1 cellular context compared by ENCODE assay signal in the genomic region with DNA sequence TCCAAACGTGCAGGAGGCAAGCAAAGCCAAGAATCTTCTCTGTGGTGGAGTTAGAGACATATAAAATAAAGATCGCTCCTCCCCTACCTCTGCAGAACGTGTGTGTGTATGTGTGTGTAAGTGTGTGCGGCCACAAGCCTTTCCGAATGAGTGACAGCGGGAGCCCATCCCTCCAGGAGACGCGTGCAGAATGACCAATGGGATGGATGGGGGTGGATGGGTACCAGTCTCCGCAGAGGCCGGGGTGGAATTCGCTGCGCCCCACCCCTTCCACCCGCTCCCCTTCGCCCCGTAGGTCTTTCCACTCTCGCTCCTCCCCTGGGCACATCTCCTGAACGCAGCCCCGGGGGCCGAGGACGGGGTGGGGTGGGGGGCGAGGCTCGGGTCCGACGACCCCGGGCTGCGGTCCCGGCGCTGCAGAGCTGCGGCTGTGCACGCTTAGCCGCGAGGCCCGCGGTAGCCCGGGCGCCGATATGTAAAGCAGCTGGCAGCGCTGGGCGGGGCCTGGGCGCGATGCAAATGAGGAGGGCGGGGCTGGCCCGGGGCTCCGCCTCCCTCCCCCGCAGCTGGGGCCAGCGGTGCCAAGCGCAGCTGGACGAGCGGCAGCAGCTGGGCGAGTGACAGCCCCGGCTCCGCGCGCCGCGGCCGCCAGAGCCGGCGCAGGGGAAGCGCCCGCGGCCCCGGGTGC.
A peak's percentile ranks its signal among the peaks of the same experiment; 100 is the strongest.
TF ChIP-seq lines count a peak whose summit lies in the region.

Gene PRKCB, plus strand, starts transcription at position 594 of the 688 bp plus-strand sequence.

TF ChIP-seq in HEK293, 187 proteins besides CTCF, POLR2A, EP300 and RAD21 (continued from another document):
- TF ChIP-seq, protein P1, sequence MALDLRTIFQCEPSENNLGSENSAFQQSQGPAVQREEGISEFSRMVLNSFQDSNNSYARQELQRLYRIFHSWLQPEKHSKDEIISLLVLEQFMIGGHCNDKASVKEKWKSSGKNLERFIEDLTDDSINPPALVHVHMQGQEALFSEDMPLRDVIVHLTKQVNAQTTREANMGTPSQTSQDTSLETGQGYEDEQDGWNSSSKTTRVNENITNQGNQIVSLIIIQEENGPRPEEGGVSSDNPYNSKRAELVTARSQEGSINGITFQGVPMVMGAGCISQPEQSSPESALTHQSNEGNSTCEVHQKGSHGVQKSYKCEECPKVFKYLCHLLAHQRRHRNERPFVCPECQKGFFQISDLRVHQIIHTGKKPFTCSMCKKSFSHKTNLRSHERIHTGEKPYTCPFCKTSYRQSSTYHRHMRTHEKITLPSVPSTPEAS (tag by site-specific recombination; IDR thresholded peaks at IDR 0.05), result peak; percentile 92
- no peak for TF ChIP-seq ZNF561 (tag by site-specific recombination; IDR thresholded peaks at IDR 0.05; ENCODE audit: borderline replicate concordance)
- no peak for TF ChIP-seq ZNF677 (tag by site-specific recombination; IDR thresholded peaks at IDR 0.05)
- TF ChIP-seq ZSCAN23 (tag by site-specific recombination; IDR thresholded peaks at IDR 0.05), result no peak
- TF ChIP-seq, protein P2, sequence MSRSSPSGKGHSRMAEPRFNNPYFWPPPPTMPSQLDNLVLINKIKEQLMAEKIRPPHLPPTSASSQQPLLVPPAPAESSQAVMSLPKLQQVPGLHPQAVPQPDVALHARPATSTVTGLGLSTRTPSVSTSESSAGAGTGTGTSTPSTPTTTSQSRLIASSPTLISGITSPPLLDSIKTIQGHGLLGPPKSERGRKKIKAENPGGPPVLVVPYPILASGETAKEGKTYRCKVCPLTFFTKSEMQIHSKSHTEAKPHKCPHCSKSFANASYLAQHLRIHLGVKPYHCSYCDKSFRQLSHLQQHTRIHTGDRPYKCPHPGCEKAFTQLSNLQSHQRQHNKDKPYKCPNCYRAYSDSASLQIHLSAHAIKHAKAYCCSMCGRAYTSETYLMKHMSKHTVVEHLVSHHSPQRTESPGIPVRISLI (tag by site-specific recombination; IDR thresholded peaks at IDR 0.05), result no peak
- no peak for TF ChIP-seq MYNN (tag by site-specific recombination; IDR thresholded peaks at IDR 0.05; ENCODE audit: borderline replicate concordance)
- TF ChIP-seq TCF7L2 (IDR thresholded peaks at IDR 0.05; ENCODE audit: borderline replicate concordance, low read depth, low read length), result no peak
- peak; percentile 72 for TF ChIP-seq PATZ1 (tag by site-specific recombination; IDR thresholded peaks at IDR 0.05)
- peak; percentile 65; the same call in 1 of the 2 replicates for TF ChIP-seq ZNF366 (tag by site-specific recombination; conservative IDR thresholded peaks at IDR 0.05)
- TF ChIP-seq, protein P3, sequence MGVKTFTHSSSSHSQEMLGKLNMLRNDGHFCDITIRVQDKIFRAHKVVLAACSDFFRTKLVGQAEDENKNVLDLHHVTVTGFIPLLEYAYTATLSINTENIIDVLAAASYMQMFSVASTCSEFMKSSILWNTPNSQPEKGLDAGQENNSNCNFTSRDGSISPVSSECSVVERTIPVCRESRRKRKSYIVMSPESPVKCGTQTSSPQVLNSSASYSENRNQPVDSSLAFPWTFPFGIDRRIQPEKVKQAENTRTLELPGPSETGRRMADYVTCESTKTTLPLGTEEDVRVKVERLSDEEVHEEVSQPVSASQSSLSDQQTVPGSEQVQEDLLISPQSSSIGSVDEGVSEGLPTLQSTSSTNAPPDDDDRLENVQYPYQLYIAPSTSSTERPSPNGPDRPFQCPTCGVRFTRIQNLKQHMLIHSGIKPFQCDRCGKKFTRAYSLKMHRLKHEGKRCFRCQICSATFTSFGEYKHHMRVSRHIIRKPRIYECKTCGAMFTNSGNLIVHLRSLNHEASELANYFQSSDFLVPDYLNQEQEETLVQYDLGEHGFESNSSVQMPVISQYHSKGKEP (tag by site-specific recombination; IDR thresholded peaks at IDR 0.05), result no peak
- TF ChIP-seq ZNF621 (tag by site-specific recombination; IDR thresholded peaks at IDR 0.05), result no peak
- TF ChIP-seq ZNF341 (tag by site-specific recombination; IDR thresholded peaks at IDR 0.05; ENCODE audit: low read depth), result no peak
- peak; percentile 58 for TF ChIP-seq ZBTB26 (tag by site-specific recombination; optimal IDR thresholded peaks at IDR 0.05)
- no peak for TF ChIP-seq ZBTB10 (tag by site-specific recombination; IDR thresholded peaks at IDR 0.05)
- no peak for TF ChIP-seq ZNF10 (tag by site-specific recombination; IDR thresholded peaks at IDR 0.05)
- peak; percentile 33; the same call in 1 of the 2 replicates for TF ChIP-seq GLIS1 (tag by site-specific recombination; IDR thresholded peaks at IDR 0.05)
- 0 out of 2 replicates have a peak, but pooled peaks have one; percentile 26 for TF ChIP-seq OSR2 (tag by site-specific recombination; IDR thresholded peaks at IDR 0.05)
- TF ChIP-seq ZNF510 (tag by site-specific recombination; IDR thresholded peaks at IDR 0.05; ENCODE audit: insufficient replicate concordance), result no peak
- TF ChIP-seq ZNF211 (tag by site-specific recombination; IDR thresholded peaks at IDR 0.05; ENCODE audit: low read depth), result no peak
- no peak for TF ChIP-seq EGR2 (tag by site-specific recombination; IDR thresholded peaks at IDR 0.05; ENCODE audit: low read depth)
- no peak for TF ChIP-seq TRIM28 (IDR thresholded peaks at IDR 0.05; ENCODE audit: borderline replicate concordance, low read length)
- no peak for TF ChIP-seq ZNF626 (tag by site-specific recombination; IDR thresholded peaks at IDR 0.05)
- TF ChIP-seq ZBTB7A (tag by site-specific recombination; IDR thresholded peaks at IDR 0.05; ENCODE audit: low read depth), result no peak
